1 cellular context compared by ENCODE assay signal in the genomic region with DNA sequence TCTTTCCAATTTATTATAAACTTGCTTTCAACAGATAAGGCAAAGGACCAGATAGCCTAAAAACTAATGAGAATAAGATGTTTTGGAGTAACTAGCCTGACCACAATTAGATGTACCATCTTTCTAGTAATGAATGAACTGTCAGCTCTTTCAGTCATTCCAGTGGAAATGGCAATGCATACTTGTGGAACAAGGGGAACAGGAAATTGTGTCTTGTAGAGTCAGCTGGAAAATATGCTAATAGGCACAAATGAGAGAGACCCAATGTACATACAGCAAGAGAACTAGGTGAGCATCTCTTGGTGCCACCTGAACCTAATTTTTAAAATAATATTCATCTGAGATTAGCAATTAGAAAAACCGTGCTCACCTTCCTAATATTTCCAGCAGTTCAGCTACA.
TF ChIP-seq lines count a peak whose summit lies in the region.

No MANE protein-coding gene starts in this region.

TF ChIP-seq in SK-N-SH treated with all-trans-retinoic acid at 6 μM for 48 hours, 23 proteins besides CTCF, POLR2A, EP300 and RAD21 (continued from another document):
- no peak for TF ChIP-seq CSDC2 (CRISPR knock-in tag; IDR thresholded peaks at IDR 0.05)
- TF ChIP-seq OSR1 (CRISPR knock-in tag; IDR thresholded peaks at IDR 0.05): no peak
- TF ChIP-seq TOX (CRISPR knock-in tag; IDR thresholded peaks at IDR 0.05; ENCODE audit: borderline replicate concordance): no peak
- no peak for TF ChIP-seq PPARA (CRISPR knock-in tag; IDR thresholded peaks at IDR 0.05; ENCODE audit: borderline replicate concordance)
- no peak for TF ChIP-seq ZFP3 (CRISPR knock-in tag; IDR thresholded peaks at IDR 0.05)
- TF ChIP-seq, protein P1, sequence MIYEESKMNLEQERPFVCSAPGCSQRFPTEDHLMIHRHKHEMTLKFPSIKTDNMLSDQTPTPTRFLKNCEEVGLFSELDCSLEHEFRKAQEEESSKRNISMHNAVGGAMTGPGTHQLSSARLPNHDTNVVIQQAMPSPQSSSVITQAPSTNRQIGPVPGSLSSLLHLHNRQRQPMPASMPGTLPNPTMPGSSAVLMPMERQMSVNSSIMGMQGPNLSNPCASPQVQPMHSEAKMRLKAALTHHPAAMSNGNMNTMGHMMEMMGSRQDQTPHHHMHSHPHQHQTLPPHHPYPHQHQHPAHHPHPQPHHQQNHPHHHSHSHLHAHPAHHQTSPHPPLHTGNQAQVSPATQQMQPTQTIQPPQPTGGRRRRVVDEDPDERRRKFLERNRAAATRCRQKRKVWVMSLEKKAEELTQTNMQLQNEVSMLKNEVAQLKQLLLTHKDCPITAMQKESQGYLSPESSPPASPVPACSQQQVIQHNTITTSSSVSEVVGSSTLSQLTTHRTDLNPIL (CRISPR knock-in tag; IDR thresholded peaks at IDR 0.05; ENCODE audit: low read depth): no peak
- TF ChIP-seq BACH2 (CRISPR knock-in tag; IDR thresholded peaks at IDR 0.05; ENCODE audit: borderline replicate concordance): no peak
- TF ChIP-seq SNAI2 (CRISPR knock-in tag; IDR thresholded peaks at IDR 0.05): no peak
